ENCODE assay signal across 8 cellular contexts in the genomic region with DNA sequence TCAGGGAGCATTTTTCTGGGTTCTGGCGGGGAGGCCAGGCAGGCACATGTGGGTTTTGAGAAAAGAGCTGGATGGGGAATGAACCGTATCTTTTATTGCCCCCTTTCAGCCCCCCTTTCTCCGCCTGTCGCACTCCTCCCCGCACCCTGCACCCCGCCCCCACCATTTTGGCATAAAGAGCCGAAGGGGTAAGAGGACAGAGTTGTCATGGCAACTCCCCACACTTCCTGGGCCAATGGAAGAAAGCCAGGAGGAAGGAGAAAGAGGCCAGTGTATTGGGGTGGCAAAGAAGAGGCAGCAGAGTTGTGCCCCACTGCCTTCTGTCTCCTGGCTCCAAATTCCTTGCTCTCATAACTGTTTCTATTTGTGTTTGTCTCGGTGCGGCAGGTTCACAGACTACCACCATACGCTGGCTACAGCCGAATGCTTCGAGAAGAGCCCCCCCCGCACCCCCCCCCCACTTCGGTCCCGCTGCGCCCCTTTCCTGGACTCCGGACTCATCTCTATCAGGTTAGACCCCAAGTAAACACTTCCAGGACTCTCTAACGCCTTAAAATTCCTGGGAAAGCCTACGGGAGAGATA. TPM values are rescaled to one million over a fixed set of nuclear protein-coding genes. Genes with fewer than 3 reads are reported as not detected.
DNase-seq lines count a peak whose midpoint lies in the region; ATAC-seq and TF ChIP-seq lines count a peak whose summit lies in the region.

No MANE protein-coding gene starts in this region.

- H4K20me1 ChIP-seq in hepatocyte (ENCODE audit: insufficient read depth, poor library complexity, severe bottlenecking) = peaks cover 24% of the 10 kb centered on the region

- H3K4me3 ChIP-seq in hepatocyte = no peak overlapping the region

- H3K36me3 ChIP-seq in hepatocyte (replicated peaks; ENCODE audit: insufficient read depth, low read depth) = no peaks in the 10 kb centered on the region

- 8% methylated on average over 8 of the region's 19 CpGs for WGBS in hepatocyte (ENCODE audit: low lambda C conversion rate, missing lambda C conversion rate)

- H3K9me3 ChIP-seq in hepatocyte (ENCODE audit: low read depth) = no peaks in the 10 kb centered on the region

- peak overlapping the region; percentile 38 for H3K27ac Mint-ChIP-seq in activated CD4-positive, alpha-beta memory T cell treated with anti-CD3 and anti-CD28 coated beads, Interleukin-2, amount 10 ng/mL, durations not matched to agents 7 days and 5 days
- H3K27ac Mint-ChIP-seq in stimulated activated memory B cell treated with anti-CD40 and anti-IgM and Interleukin-4, amounts not matched to agents 10 μg/mL and 1 μg/mL and 100 μg/mL, for 72 hours = peak overlapping the region; percentile 63

- H3K4me2 ChIP-seq in hepatocyte = peak overlapping the region; percentile 90

- peak overlapping the region; percentile 78 for H3K4me3 Mint-ChIP-seq in activated CD4-positive, alpha-beta memory T cell treated with anti-CD3 and anti-CD28 coated beads, Interleukin-2, amount 10 ng/mL, durations not matched to agents 7 days and 5 days
- H3K4me3 Mint-ChIP-seq in stimulated activated memory B cell treated with anti-CD40 and anti-IgM and Interleukin-4, amounts not matched to agents 10 μg/mL and 1 μg/mL and 100 μg/mL, for 72 hours = peak overlapping the region; percentile 78

- CTCF ChIA-PET in activated CD4-positive, alpha-beta memory T cell treated with anti-CD3 and anti-CD28 coated beads, Interleukin-2, amount 10 ng/mL, durations not matched to agents 7 days and 5 days (lab: Charles Lee) = interaction anchor here (0.6 to 11.0 kb wide), 58 partner anchors 8 to 1097 kb away, joined by 3 to 181 read pairs (median 5); a partner anchor contains a TSS

- TF ChIP-seq CTCF in hepatocyte (IDR thresholded peaks at IDR 0.05; ENCODE audit: poor library complexity) = no peak

- no peaks in the 10 kb centered on the region for H3K9me3 Mint-ChIP-seq in activated CD4-positive, alpha-beta memory T cell treated with anti-CD3 and anti-CD28 coated beads, Interleukin-2, amount 10 ng/mL, durations not matched to agents 7 days and 5 days
- H3K9me3 Mint-ChIP-seq in stimulated activated memory B cell treated with anti-CD40 and anti-IgM and Interleukin-4, amounts not matched to agents 10 μg/mL and 1 μg/mL and 100 μg/mL, for 72 hours = no peaks in the 10 kb centered on the region

- H3K27me3 Mint-ChIP-seq in activated CD4-positive, alpha-beta memory T cell treated with anti-CD3 and anti-CD28 coated beads, Interleukin-2, amount 10 ng/mL, durations not matched to agents 7 days and 5 days = peaks cover 19% of the 10 kb centered on the region
- no peaks in the 10 kb centered on the region for H3K27me3 Mint-ChIP-seq in stimulated activated memory B cell treated with anti-CD40 and anti-IgM and Interleukin-4, amounts not matched to agents 10 μg/mL and 1 μg/mL and 100 μg/mL, for 72 hours

- no peak overlapping the region for H3K27ac ChIP-seq in hepatocyte

- H3K4me1 ChIP-seq in hepatocyte (ENCODE audit: insufficient read depth) = peaks cover 18% of the 10 kb centered on the region

- in situ Hi-C loops in KBM-7 (cut with MboI; ENCODE audit: low pct_unique_long_range_greater_than_20kb, low sequenced_read_pairs) = no loop called here

- H3K9me2 ChIP-seq in hepatocyte (replicated peaks; ENCODE audit: insufficient read depth) = no peaks in the 10 kb centered on the region

- POLR2A ChIA-PET in activated CD4-positive, alpha-beta memory T cell treated with anti-CD3 and anti-CD28 coated beads, Interleukin-2, amount 10 ng/mL, durations not matched to agents 7 days and 5 days (lab: Charles Lee) = interaction anchor here (0.6 to 3.7 kb wide), 11 partner anchors 9 to 279 kb away, joined by 3 to 50 read pairs (median 5); a partner anchor contains a TSS

- H3K79me2 ChIP-seq in hepatocyte = no peaks in the 10 kb centered on the region

- H3K36me3 Mint-ChIP-seq in activated CD4-positive, alpha-beta memory T cell treated with anti-CD3 and anti-CD28 coated beads, Interleukin-2, amount 10 ng/mL, durations not matched to agents 7 days and 5 days (ENCODE audit: low read depth) = peaks cover 3% of the 10 kb centered on the region
- H3K36me3 Mint-ChIP-seq in stimulated activated memory B cell treated with anti-CD40 and anti-IgM and Interleukin-4, amounts not matched to agents 10 μg/mL and 1 μg/mL and 100 μg/mL, for 72 hours = no peaks in the 10 kb centered on the region

- peaks cover 47% of the 10 kb centered on the region for H3K4me1 Mint-ChIP-seq in activated CD4-positive, alpha-beta memory T cell treated with anti-CD3 and anti-CD28 coated beads, Interleukin-2, amount 10 ng/mL, durations not matched to agents 7 days and 5 days
- peaks cover 65% of the 10 kb centered on the region for H3K4me1 Mint-ChIP-seq in stimulated activated memory B cell treated with anti-CD40 and anti-IgM and Interleukin-4, amounts not matched to agents 10 μg/mL and 1 μg/mL and 100 μg/mL, for 72 hours

- no peak overlapping the region for H2AFZ ChIP-seq in hepatocyte

- ATAC-seq in stimulated activated memory B cell treated with anti-CD40 and anti-IgM and Interleukin-4, amounts not matched to agents 10 μg/mL and 1 μg/mL and 100 μg/mL, for 72 hours = no peak
- ATAC-seq in GM19397 (IDR thresholded peaks at IDR 0.05; ENCODE audit: unreplicated experiment) (no peak), GM18861 (IDR thresholded peaks at IDR 0.05; ENCODE audit: unreplicated experiment) (no peak)

- DNase-seq in stimulated activated CD4-positive, alpha-beta T cell treated with anti-CD3 and anti-CD28 coated beads, Interleukin-15, amount 100 ng/mL, for 24 hours = peak; percentile 52
- no peak for DNase-seq in stimulated activated CD4-positive, alpha-beta T cell treated with anti-CD3 and anti-CD28 coated beads, Interleukin-12 subunit alpha, Interleukin-12 subunit beta, amount 100 ng/mL, for 4 hours
- peak; percentile 44 for DNase-seq in activated CD4-positive, alpha-beta memory T cell treated with anti-CD3 and anti-CD28 coated beads, Interleukin-2, amount 10 ng/mL, durations not matched to agents 7 days and 5 days
- DNase-seq in hepatocyte (ENCODE audit: low spot score) (no peak), KBM-7 (no peak)

- H3K27me3 ChIP-seq in hepatocyte = peaks cover 13% of the 10 kb centered on the region

RNA-seq across cellular contexts. Expression of a gene that starts 3.4 kb away (rescaled TPM):
- 1 to 10 TPM; 2.5 to 2.6 TPM for total RNA-seq in activated CD4-positive, alpha-beta memory T cell treated with anti-CD3 and anti-CD28 coated beads, Interleukin-2, amount 10 ng/mL, durations not matched to agents 7 days and 5 days
- total RNA-seq in hepatocyte = 0.36 and 0.87 TPM in 2 replicates
- polyA plus RNA-seq in hepatocyte = 0.96 and 1.0 TPM in 2 replicates

RNA-seq across cellular contexts. Expression of a gene that starts 21.9 kb away (rescaled TPM):
- 100 to 1,000 TPM; 142 to 145 TPM for total RNA-seq in activated CD4-positive, alpha-beta memory T cell treated with anti-CD3 and anti-CD28 coated beads, Interleukin-2, amount 10 ng/mL, durations not matched to agents 7 days and 5 days
- total RNA-seq in hepatocyte = 66.4 and 76.8 TPM in 2 replicates
- 46.1 and 55.7 TPM in 2 replicates for polyA plus RNA-seq in hepatocyte

RNA-seq across cellular contexts. Expression of a gene that starts 56.9 kb away (rescaled TPM):
- 10 to 100 TPM; 26.6 to 26.7 TPM for total RNA-seq in activated CD4-positive, alpha-beta memory T cell treated with anti-CD3 and anti-CD28 coated beads, Interleukin-2, amount 10 ng/mL, durations not matched to agents 7 days and 5 days
- total RNA-seq in hepatocyte = 69.4 and 71.6 TPM in 2 replicates
- 4.0 and 5.1 TPM in 2 replicates for polyA plus RNA-seq in hepatocyte

Comparison
In these comparisons a context has a peak if more than half of its experiments do, and no peak if none do; other contexts are left out.
1. DNase-seq: peak in stimulated activated CD4-positive, alpha-beta T cell treated with anti-CD3 and anti-CD28 coated beads, Interleukin-15, amount 100 ng/mL, for 24 hours (single experiment) and activated CD4-positive, alpha-beta memory T cell treated with anti-CD3 and anti-CD28 coated beads, Interleukin-2, amount 10 ng/mL, durations not matched to agents 7 days and 5 days (single experiment); none in stimulated activated CD4-positive, alpha-beta T cell treated with anti-CD3 and anti-CD28 coated beads, Interleukin-12 subunit alpha, Interleukin-12 subunit beta, amount 100 ng/mL, for 4 hours (single experiment), hepatocyte (single experiment) and KBM-7 (single experiment).